In genomic region chr2:114598329-114598728, GRCh38 we compare ENCODE assay signal across 34 cellular contexts.
"Had no signal": no experiment of that assay in that cellular context is flagged by ENCODE, and none has a peak within 500 bp of the region (broad histone marks: within the 10 kb centered on the region; RNA-seq: fewer than 3 reads in every experiment).

No MANE protein-coding gene starts in this region.

- H3K36me3 ChIP-seq: adrenal gland, brain microvascular endothelial cell, breast epithelium had no signal

- H3K36me3 Mint-ChIP-seq: activated CD4-positive, alpha-beta memory T cell treated with anti-CD3 and anti-CD28 coated beads for 36 hours; activated CD8-positive, alpha-beta memory T cell treated with anti-CD3 and anti-CD28 coated beads, Interleukin-2, amount 10 ng/mL, durations not matched to agents 7 days and 5 days; activated naive CD4-positive, alpha-beta T cell treated with anti-CD3 and anti-CD28 coated beads, Interleukin-2, amount 10 ng/mL, durations not matched to agents 7 days and 5 days; activated naive CD4-positive, alpha-beta T cell treated with anti-CD3 and anti-CD28 coated beads, Interleukin-2, amount 50 U/mL, for 24 hours; activated naive CD8-positive, alpha-beta T cell; activated naive CD8-positive, alpha-beta T cell treated with anti-CD3 and anti-CD28 coated beads, Interleukin-2, amount 10 ng/mL, durations not matched to agents 7 days and 5 days had no signal

- ATAC-seq: activated CD8-positive, alpha-beta memory T cell treated with anti-CD3 and anti-CD28 coated beads, Interleukin-2, amount 10 ng/mL, durations not matched to agents 7 days and 5 days; activated CD8-positive, alpha-beta T cell treated with anti-CD3 and anti-CD28 coated beads, Interleukin-2, amount 10 ng/mL, durations not matched to agents 7 days and 5 days; body of pancreas had no signal

- H3K4me1 ChIP-seq: adrenal gland, body of pancreas, breast epithelium had no signal

- H3K4me3 ChIP-seq: adrenal gland, body of pancreas, breast epithelium had no signal

- H3K27ac ChIP-seq: adrenal gland, body of pancreas, brain microvascular endothelial cell, breast epithelium, VCaP had no signal

- H3K9me3 ChIP-seq: adrenal gland, body of pancreas, breast epithelium had no signal

- H3K27ac Mint-ChIP-seq: activated B cell treated with CpG ODN at 0.5 μM for 24 hours; activated CD4-positive, alpha-beta memory T cell treated with anti-CD3 and anti-CD28 coated beads for 36 hours; activated CD4-positive, alpha-beta T cell treated with anti-CD3 and anti-CD28 coated beads, Interleukin-2, amount 10 ng/mL, durations not matched to agents 24 days and 14 days; activated CD8-positive, alpha-beta memory T cell treated with anti-CD3 and anti-CD28 coated beads, Interleukin-2, amount 10 ng/mL, durations not matched to agents 7 days and 5 days; activated CD8-positive, alpha-beta T cell treated with anti-CD3 and anti-CD28 coated beads, Interleukin-2, amount 10 ng/mL, durations not matched to agents 7 days and 5 days; activated naive CD4-positive, alpha-beta T cell treated with anti-CD3 and anti-CD28 coated beads, Interleukin-2, amount 10 ng/mL, durations not matched to agents 7 days and 5 days; activated naive CD4-positive, alpha-beta T cell treated with anti-CD3 and anti-CD28 coated beads, Interleukin-2, amount 50 U/mL, for 24 hours; activated naive CD8-positive, alpha-beta T cell; activated naive CD8-positive, alpha-beta T cell treated with anti-CD3 and anti-CD28 coated beads, Interleukin-2, amount 10 ng/mL, durations not matched to agents 7 days and 5 days; activated T-cell treated with anti-CD3 and anti-CD28 coated beads, Interleukin-2, amount 50 U/mL, for 24 hours; activated T-helper 2 cell treated with anti-CD3 and anti-CD28 coated beads, Interferon-gamma antibody, Interleukin-2, Interleukin-4, amounts not matched to agents 10 μg/mL and 5 μg/mL and 100 μg/mL, durations not matched to agents 14 hours and 24 hours and 36 hours; T-helper 1 cell treated with Interleukin-12 subunit alpha and Interleukin-12 subunit beta and Interleukin-4 antibody, amounts not matched to agents 30 μg/mL and 1 μg/mL, for 36 hours; T-helper 2 cell treated with Interferon-gamma antibody and Interleukin-4, amounts not matched to agents 5 μg/mL and 100 μg/mL, for 36 hours had no signal

- H3K9me3 Mint-ChIP-seq: activated B cell treated with CpG ODN at 0.5 μM for 24 hours; activated CD4-positive, alpha-beta memory T cell treated with anti-CD3 and anti-CD28 coated beads for 36 hours; activated CD4-positive, alpha-beta T cell treated with anti-CD3 and anti-CD28 coated beads, Interleukin-2, amount 10 ng/mL, durations not matched to agents 24 days and 14 days; activated naive CD4-positive, alpha-beta T cell treated with anti-CD3 and anti-CD28 coated beads, Interleukin-2, amount 10 ng/mL, durations not matched to agents 7 days and 5 days; activated naive CD4-positive, alpha-beta T cell treated with anti-CD3 and anti-CD28 coated beads, Interleukin-2, amount 50 U/mL, for 24 hours; activated naive CD8-positive, alpha-beta T cell treated with anti-CD3 and anti-CD28 coated beads, Interleukin-2, amount 10 ng/mL, durations not matched to agents 7 days and 5 days; activated T-cell treated with anti-CD3 and anti-CD28 coated beads, Interleukin-2, amount 50 U/mL, for 24 hours; activated T-helper 2 cell treated with anti-CD3 and anti-CD28 coated beads, Interferon-gamma antibody, Interleukin-2, Interleukin-4, amounts not matched to agents 10 μg/mL and 5 μg/mL and 100 μg/mL, durations not matched to agents 14 hours and 24 hours and 36 hours; T-helper 1 cell treated with Interleukin-12 subunit alpha and Interleukin-12 subunit beta and Interleukin-4 antibody, amounts not matched to agents 30 μg/mL and 1 μg/mL, for 36 hours; T-helper 2 cell treated with Interferon-gamma antibody and Interleukin-4, amounts not matched to agents 5 μg/mL and 100 μg/mL, for 36 hours had no signal

- H3K4me3 Mint-ChIP-seq: activated B cell treated with CpG ODN at 0.5 μM for 24 hours; activated CD4-positive, alpha-beta memory T cell treated with anti-CD3 and anti-CD28 coated beads for 36 hours; activated CD4-positive, alpha-beta T cell treated with anti-CD3 and anti-CD28 coated beads, Interleukin-2, amount 10 ng/mL, durations not matched to agents 24 days and 14 days; activated CD8-positive, alpha-beta memory T cell treated with anti-CD3 and anti-CD28 coated beads, Interleukin-2, amount 10 ng/mL, durations not matched to agents 7 days and 5 days; activated CD8-positive, alpha-beta T cell treated with anti-CD3 and anti-CD28 coated beads, Interleukin-2, amount 10 ng/mL, durations not matched to agents 7 days and 5 days; activated naive CD4-positive, alpha-beta T cell treated with anti-CD3 and anti-CD28 coated beads, Interleukin-2, amount 10 ng/mL, durations not matched to agents 7 days and 5 days; activated naive CD4-positive, alpha-beta T cell treated with anti-CD3 and anti-CD28 coated beads, Interleukin-2, amount 50 U/mL, for 24 hours; activated naive CD8-positive, alpha-beta T cell; activated naive CD8-positive, alpha-beta T cell treated with anti-CD3 and anti-CD28 coated beads, Interleukin-2, amount 10 ng/mL, durations not matched to agents 7 days and 5 days; activated T-cell treated with anti-CD3 and anti-CD28 coated beads, Interleukin-2, amount 50 U/mL, for 24 hours; T-helper 1 cell treated with Interleukin-12 subunit alpha and Interleukin-12 subunit beta and Interleukin-4 antibody, amounts not matched to agents 30 μg/mL and 1 μg/mL, for 36 hours; T-helper 2 cell treated with Interferon-gamma antibody and Interleukin-4, amounts not matched to agents 5 μg/mL and 100 μg/mL, for 36 hours had no signal

- H3K27me3 ChIP-seq: body of pancreas, brain microvascular endothelial cell, breast epithelium had no signal

- DNase-seq: activated B cell treated with CpG ODN at 0.5 μM for 24 hours; activated CD4-positive, alpha-beta memory T cell treated with anti-CD3 and anti-CD28 coated beads for 36 hours; activated CD4-positive, alpha-beta T cell treated with anti-CD3 and anti-CD28 coated beads for 4 hours; activated CD4-positive, alpha-beta T cell treated with anti-CD3 and anti-CD28 coated beads, Interleukin-2, amount 10 ng/mL, durations not matched to agents 24 days and 14 days; activated CD4-positive, alpha-beta T cell treated with anti-CD3 and anti-CD28 coated beads, Interleukin-2, amount 50 U/mL, for 1 hour; activated CD4-positive, alpha-beta T cell treated with anti-CD3 and anti-CD28 coated beads, Interleukin-2, amount 50 U/mL, for 4 hours; activated CD4-positive, CD25-positive, alpha-beta regulatory T cell treated with anti-CD3 and anti-CD28 coated beads, Interleukin-2, amount 50 U/mL, for 72 hours; activated CD8-positive, alpha-beta memory T cell treated with anti-CD3 and anti-CD28 coated beads for 24 hours; activated CD8-positive, alpha-beta memory T cell treated with anti-CD3 and anti-CD28 coated beads, Interleukin-2, amount 10 ng/mL, durations not matched to agents 7 days and 5 days; activated CD8-positive, alpha-beta memory T cell treated with anti-CD3 and anti-CD28 coated beads, Interleukin-2, amount 50 U/mL, for 48 hours; activated CD8-positive, alpha-beta T cell treated with anti-CD3 and anti-CD28 coated beads, Interleukin-2, amount 10 ng/mL, durations not matched to agents 7 days and 5 days; activated effector memory CD4-positive, alpha-beta T cell treated with Interleukin-2 at 50 U/mL for 16 hours; activated gamma-delta T cell; activated naive CD4-positive, alpha-beta T cell treated with anti-CD3 and anti-CD28 coated beads, Interleukin-2, amount 10 ng/mL, durations not matched to agents 7 days and 5 days; activated naive CD4-positive, alpha-beta T cell treated with Interleukin-2 at 50 U/mL for 16 hours; activated naive CD8-positive, alpha-beta T cell treated with anti-CD3 and anti-CD28 coated beads, Interleukin-2, amount 10 ng/mL, durations not matched to agents 7 days and 5 days; activated T-cell treated with anti-CD3 and anti-CD28 coated beads, Interleukin-2, amount 50 U/mL, for 24 hours; activated T-cell treated with anti-CD3 and anti-CD28 coated beads, Interleukin-2, amount 50 U/mL, for 48 hours; adrenal gland; amniotic stem cell; aorta; body of pancreas; brain microvascular endothelial cell; central memory CD4-positive, alpha-beta T cell; T-helper 1 cell; T-helper 2 cell; T-helper 9 cell had no signal

- H3K27me3 Mint-ChIP-seq: activated B cell treated with CpG ODN at 0.5 μM for 24 hours; activated CD4-positive, alpha-beta memory T cell treated with anti-CD3 and anti-CD28 coated beads for 36 hours; activated CD4-positive, alpha-beta T cell treated with anti-CD3 and anti-CD28 coated beads, Interleukin-2, amount 10 ng/mL, durations not matched to agents 24 days and 14 days; activated CD8-positive, alpha-beta memory T cell treated with anti-CD3 and anti-CD28 coated beads, Interleukin-2, amount 10 ng/mL, durations not matched to agents 7 days and 5 days; activated naive CD4-positive, alpha-beta T cell treated with anti-CD3 and anti-CD28 coated beads, Interleukin-2, amount 10 ng/mL, durations not matched to agents 7 days and 5 days; activated naive CD4-positive, alpha-beta T cell treated with anti-CD3 and anti-CD28 coated beads, Interleukin-2, amount 50 U/mL, for 24 hours; activated naive CD8-positive, alpha-beta T cell; activated naive CD8-positive, alpha-beta T cell treated with anti-CD3 and anti-CD28 coated beads, Interleukin-2, amount 10 ng/mL, durations not matched to agents 7 days and 5 days; activated T-cell treated with anti-CD3 and anti-CD28 coated beads, Interleukin-2, amount 50 U/mL, for 24 hours had no signal

- H3K4me1 Mint-ChIP-seq: activated B cell treated with CpG ODN at 0.5 μM for 24 hours; activated CD4-positive, alpha-beta T cell treated with anti-CD3 and anti-CD28 coated beads, Interleukin-2, amount 10 ng/mL, durations not matched to agents 24 days and 14 days; activated CD8-positive, alpha-beta memory T cell treated with anti-CD3 and anti-CD28 coated beads, Interleukin-2, amount 10 ng/mL, durations not matched to agents 7 days and 5 days; activated naive CD4-positive, alpha-beta T cell treated with anti-CD3 and anti-CD28 coated beads, Interleukin-2, amount 10 ng/mL, durations not matched to agents 7 days and 5 days; activated naive CD4-positive, alpha-beta T cell treated with anti-CD3 and anti-CD28 coated beads, Interleukin-2, amount 50 U/mL, for 24 hours; activated naive CD8-positive, alpha-beta T cell treated with anti-CD3 and anti-CD28 coated beads, Interleukin-2, amount 10 ng/mL, durations not matched to agents 7 days and 5 days had no signal
